11 cellular contexts compared by ENCODE assay signal in genomic region chr17:2689411-2690164, GRCh38. TPM values are rescaled to one million over a fixed set of nuclear protein-coding genes. Genes with fewer than 3 reads are reported as not detected.
DNase-seq lines count a peak whose midpoint lies in the region; ATAC-seq and TF ChIP-seq lines count a peak whose summit lies in the region.
"Had no signal": no experiment of that assay in that cellular context is flagged by ENCODE, and none has a peak within 500 bp of the region (broad histone marks: within the 10 kb centered on the region; RNA-seq: fewer than 3 reads in every experiment).

No MANE protein-coding gene starts in this region.

- no peak overlapping the region for H3K4me3 ChIP-seq in Panc1 (ENCODE audit: low read depth in 2 of 2, low read length in 2 of 2)
- no peak overlapping the region for H3K4me3 ChIP-seq in osteoblast (ENCODE audit: insufficient read depth, low read length)
- no peak overlapping the region for H3K4me3 ChIP-seq in neural progenitor cell
- H3K4me3 ChIP-seq: HAP-1 had no signal

- H3K4me1 Mint-ChIP-seq in neural progenitor cell = peaks cover 7% of the 10 kb centered on the region

- peak; percentile 29 for ATAC-seq in Panc1
- ATAC-seq in HG03045 (IDR thresholded peaks at IDR 0.05; ENCODE audit: unreplicated experiment) = no peak

- H3K4me2 ChIP-seq in osteoblast (ENCODE audit: insufficient read depth, low read length) (no peak overlapping the region), neural progenitor cell (no peak overlapping the region)

- H2AFZ ChIP-seq in osteoblast (ENCODE audit: low read length) = no peak overlapping the region
- no peak overlapping the region for H2AFZ ChIP-seq in neural progenitor cell (replicated peaks)

- H3K27ac ChIP-seq in Panc1 (ENCODE audit: low read length) (no peak overlapping the region), osteoblast (ENCODE audit: low read depth, low read length) (no peak overlapping the region), neural progenitor cell (no peak overlapping the region)

- DNase-seq in D341Med (ENCODE audit: low spot score) = peak; percentile 27
- no peak for DNase-seq in Panc1 (ENCODE audit: low read depth, low spot score)
- peak; percentile 9 for DNase-seq in epidermal melanocyte (ENCODE audit: insufficient read length, low spot score)
- DNase-seq in osteoblast (ENCODE audit: insufficient read length, low spot score, missing footprints) = peak; percentile 82
- no peak for DNase-seq in NCI-H526 treated with DMSO at 0.1 percent for 48 hours (lab: John Stamatoyannopoulos, UW)
- DNase-seq in NAMALWA (ENCODE audit: low spot score) = no peak
- DNase-seq in neural progenitor cell (ENCODE audit: low spot score) = no peak
- DNase-seq: IMR-90 had no signal

- no peak for TF ChIP-seq CTCF in Panc1 (IDR thresholded peaks at IDR 0.05)
- no peak for TF ChIP-seq CTCF in osteoblast (IDR thresholded peaks at IDR 0.05; ENCODE audit: extremely low read depth, low read depth, low read length)
- no peak for TF ChIP-seq CTCF in neural progenitor cell (IDR thresholded peaks at IDR 0.05)

- TSS peak; percentile 66 for BruUV-seq in Panc1 (replicated peaks; lab: Mats Ljungman, UMichigan)

- no peaks in the 10 kb centered on the region for H3K36me3 Mint-ChIP-seq in neural progenitor cell

- no peak overlapping the region for H3K4me3 Mint-ChIP-seq in neural progenitor cell

- H3K9ac ChIP-seq in neural progenitor cell = no peak overlapping the region

- H3K27ac Mint-ChIP-seq in neural progenitor cell = no peak overlapping the region

- no peaks in the 10 kb centered on the region for H3K79me2 ChIP-seq in osteoblast (ENCODE audit: insufficient read depth, low read length)
- H3K79me2 ChIP-seq in neural progenitor cell (ENCODE audit: low read depth) = no peaks in the 10 kb centered on the region

- intact Hi-C loops in Panc1 (cut with micrococcal nuclease; ENCODE audit: unreplicated experiment) = no loop called here

- CTCF ChIA-PET in Panc1 (lab: Charles Lee) = interaction anchor here (0.6 kb wide), 1 partner anchor 30 kb away, joined by 4 read pairs; no protein-coding TSS in a partner anchor

- H3K36me3 ChIP-seq in Panc1 (ENCODE audit: control insufficient read depth, insufficient read depth, low read length) (no peaks in the 10 kb centered on the region), osteoblast (ENCODE audit: insufficient read depth, low read length) (peaks cover 20% of the 10 kb centered on the region), neural progenitor cell (no peaks in the 10 kb centered on the region)

- in situ Hi-C loops in Panc1 (cut with HindIII; ENCODE audit: low pct_unique_long_range_greater_than_20kb, low sequenced_read_pairs) = no loop called here

- H3K27me3 Mint-ChIP-seq in neural progenitor cell (ENCODE audit: insufficient read depth, low read depth) = peaks cover 10% of the 10 kb centered on the region

- peaks cover 2% of the 10 kb centered on the region for H3K9me3 Mint-ChIP-seq in neural progenitor cell

- H3K4me1 ChIP-seq in Panc1 (ENCODE audit: control insufficient read depth, insufficient read depth, low read length) = peaks cover 14% of the 10 kb centered on the region
- peaks cover 12% of the 10 kb centered on the region for H3K4me1 ChIP-seq in osteoblast (ENCODE audit: insufficient read depth, low read length)
- H3K4me1 ChIP-seq in neural progenitor cell = no peaks in the 10 kb centered on the region
- H3K4me1 ChIP-seq: HAP-1 had no signal

- POLR2A ChIA-PET in Panc1 (lab: Charles Lee) = no interaction called here

- H3K27me3 ChIP-seq in Panc1 (ENCODE audit: control insufficient read depth, insufficient read depth, low read length) = no peaks in the 10 kb centered on the region
- no peaks in the 10 kb centered on the region for H3K27me3 ChIP-seq in osteoblast (ENCODE audit: insufficient read depth, low read length)
- H3K27me3 ChIP-seq in neural progenitor cell = no peaks in the 10 kb centered on the region

- H3F3A ChIP-seq in neural progenitor cell (ENCODE audit: low read depth) = peaks cover 38% of the 10 kb centered on the region

- no peaks in the 10 kb centered on the region for H3K9me3 ChIP-seq in Panc1 (ENCODE audit: control insufficient read depth, insufficient read depth, low read depth, low read length)
- H3K9me3 ChIP-seq in osteoblast (ENCODE audit: low read depth, low read length) = no peaks in the 10 kb centered on the region
- H3K9me3 ChIP-seq in neural progenitor cell (ENCODE audit: low read depth) = no peaks in the 10 kb centered on the region
- H3K9me3 ChIP-seq: HAP-1 had no signal

- peaks cover 6% of the 10 kb centered on the region for H4K20me1 ChIP-seq in osteoblast (ENCODE audit: insufficient read depth, low read length)
- peaks cover 11% of the 10 kb centered on the region for H4K20me1 ChIP-seq in neural progenitor cell (ENCODE audit: low read depth)

RNA-seq across cellular contexts. Expression of gene CLUH, which starts 22.0 kb away (rescaled TPM):
- total RNA-seq in Panc1 (2021; ENCODE audit: unreplicated experiment) = 119 TPM
- 115 TPM for polyA plus RNA-seq in Panc1 (2012; ENCODE audit: insufficient read length)
- total RNA-seq in osteoblast = 36.2 and 41.6 TPM in 2 replicates
- 6.8 and 25.3 TPM in 2 replicates for total RNA-seq in neural progenitor cell (ENCODE audit: low replicate concordance)

RNA-seq across cellular contexts. Expression of gene CCDC92B, which starts 59.9 kb away (rescaled TPM):
- total RNA-seq in Panc1 (2021; ENCODE audit: unreplicated experiment) (0.51 TPM), osteoblast (not detected in 2 replicates), neural progenitor cell (ENCODE audit: low replicate concordance) (0.17 and 0.77 TPM in 2 replicates)
- 0.99 TPM for polyA plus RNA-seq in Panc1 (2012; ENCODE audit: insufficient read length)
- total RNA-seq: dermis microvascular lymphatic vessel endothelial cell, IMR-90 had no signal
- polyA plus RNA-seq: IMR-90 had no signal

Comparison
In these comparisons a context has a peak if more than half of its experiments do, and no peak if none do; other contexts are left out.
1. DNase-seq: peak in D341Med (single experiment), epidermal melanocyte (single experiment) and osteoblast (single experiment); none in Panc1 (single experiment), NCI-H526 treated with DMSO at 0.1 percent for 48 hours (single experiment), NAMALWA (single experiment) and neural progenitor cell (single experiment).